26 cellular contexts compared by ENCODE assay signal in genomic region chr11:74956387-74956786, GRCh38. TPM values are rescaled to one million over a fixed set of nuclear protein-coding genes. Genes with fewer than 3 reads are reported as not detected.
A peak's percentile ranks its signal among the peaks of the same experiment; 100 is the strongest.
DNase-seq lines count a peak whose midpoint lies in the region; ATAC-seq and TF ChIP-seq lines count a peak whose summit lies in the region.
"Had no signal": no experiment of that assay in that cellular context is flagged by ENCODE, and none has a peak within 500 bp of the region (broad histone marks: within the 10 kb centered on the region; RNA-seq: fewer than 3 reads in every experiment).

No MANE protein-coding gene starts in this region.

- H3K4me2 ChIP-seq in osteoblast (ENCODE audit: insufficient read depth, low read length) (peak overlapping the region; percentile 26), GM23338 (no peak overlapping the region)
- H3K4me2 ChIP-seq: neural progenitor cell had no signal

- H3K27me3 Mint-ChIP-seq in HFFc6 (ENCODE audit: insufficient read depth) (no peaks in the 10 kb centered on the region), GM23338 (ENCODE audit: insufficient read depth, low read depth, poor library complexity) (no peaks in the 10 kb centered on the region)
- no peaks in the 10 kb centered on the region for H3K27me3 Mint-ChIP-seq in activated T-helper 17 cell treated with anti-CD3 and anti-CD28 coated beads, Interleukin-2, amount 50 U/mL, for 72 hours
- H3K27me3 Mint-ChIP-seq: activated CD4-positive, alpha-beta memory T cell treated with anti-CD3 and anti-CD28 coated beads, Interleukin-2, amount 10 ng/mL, durations not matched to agents 7 days and 5 days; progenitor cell of endocrine pancreas; stimulated activated naive CD8-positive, alpha-beta T cell treated with anti-CD3 and anti-CD28 coated beads, Interleukin-15, Interleukin-2, amounts not matched to agents 100 ng/mL and 50 ng/mL, for 24 hours had no signal

- TF ChIP-seq CTCF in HFFc6 (IDR thresholded peaks at IDR 0.05) (no peak), osteoblast (IDR thresholded peaks at IDR 0.05; ENCODE audit: extremely low read depth, low read depth, low read length) (no peak), GM23338 (conservative IDR thresholded peaks at IDR 0.05; ENCODE audit: low read depth in 2 of 2) (no peak)

- H3K27me3 ChIP-seq in osteoblast (ENCODE audit: insufficient read depth, low read length) (no peaks in the 10 kb centered on the region), GM23338 (ENCODE audit: insufficient read depth) (no peaks in the 10 kb centered on the region)
- H3K27me3 ChIP-seq: neural progenitor cell, vagina had no signal

- no peak for DNase-seq in HFFc6
- DNase-seq in Right ventricle myocardium superior: no peak
- no peak for DNase-seq in osteoblast (ENCODE audit: insufficient read length, low spot score, missing footprints)
- DNase-seq in activated CD4-positive, CD25-positive, alpha-beta regulatory T cell (lab: John Stamatoyannopoulos, UW): no peak
- DNase-seq in GM23338 (ENCODE audit: low spot score): no peak
- no peak for DNase-seq in dedifferentiated amniotic fluid mesenchymal stem cell (ENCODE audit: extremely low spot score)
- DNase-seq: activated CD4-positive, alpha-beta memory T cell treated with anti-CD3 and anti-CD28 coated beads, Interleukin-2, amount 10 ng/mL, durations not matched to agents 7 days and 5 days; activated CD4-positive, CD25-positive, alpha-beta regulatory T cell treated with anti-CD3 and anti-CD28 coated beads, Interleukin-2, amount 50 U/mL, for 72 hours; activated gamma-delta T cell; central memory CD4-positive, alpha-beta T cell; GOT3; head of caudate nucleus; kidney glomerular epithelial cell; NCI-H1105; NCI-H187 treated with DMSO at 0.1 percent for 48 hours; NCI-H526 had no signal

- H3K9me3 Mint-ChIP-seq in HFFc6 (no peaks in the 10 kb centered on the region), GM23338 (no peaks in the 10 kb centered on the region)
- H3K9me3 Mint-ChIP-seq in activated T-helper 17 cell treated with anti-CD3 and anti-CD28 coated beads, Interleukin-2, amount 50 U/mL, for 72 hours: no peaks in the 10 kb centered on the region
- H3K9me3 Mint-ChIP-seq: activated CD4-positive, alpha-beta memory T cell treated with anti-CD3 and anti-CD28 coated beads, Interleukin-2, amount 10 ng/mL, durations not matched to agents 7 days and 5 days; CD14-positive monocyte; stimulated activated naive CD8-positive, alpha-beta T cell treated with anti-CD3 and anti-CD28 coated beads, Interleukin-15, Interleukin-2, amounts not matched to agents 100 ng/mL and 50 ng/mL, for 24 hours had no signal

- no peak overlapping the region for H3K27ac ChIP-seq in osteoblast (ENCODE audit: low read depth, low read length)
- no peak overlapping the region for H3K27ac ChIP-seq in GM23338 (ENCODE audit: low read depth)
- H3K27ac ChIP-seq: epithelial cell of prostate, neural progenitor cell, thoracic aorta, vagina had no signal

- H3K36me3 ChIP-seq in osteoblast (ENCODE audit: insufficient read depth, low read length) (peaks cover 9% of the 10 kb centered on the region), GM23338 (ENCODE audit: insufficient read depth) (no peaks in the 10 kb centered on the region)
- H3K36me3 ChIP-seq: neural progenitor cell, vagina had no signal

- intact Hi-C loops in Right ventricle myocardium superior (cut with DNase I): no loop called here

- no peaks in the 10 kb centered on the region for H3K9me2 ChIP-seq in GM23338 (ENCODE audit: insufficient read depth)

- H3K9me3 ChIP-seq in osteoblast (ENCODE audit: low read depth, low read length): no peaks in the 10 kb centered on the region
- H3K9me3 ChIP-seq: thoracic aorta, vagina had no signal

- H3K4me1 Mint-ChIP-seq in HFFc6 (ENCODE audit: low read depth) (peaks cover 63% of the 10 kb centered on the region), GM23338 (peaks cover 10% of the 10 kb centered on the region; the same call in 2 of the 3 replicates)
- peaks cover 59% of the 10 kb centered on the region for H3K4me1 Mint-ChIP-seq in activated T-helper 17 cell treated with anti-CD3 and anti-CD28 coated beads, Interleukin-2, amount 50 U/mL, for 72 hours

- peak overlapping the region; percentile 59 for H3K27ac Mint-ChIP-seq in HFFc6
- peak overlapping the region; percentile 29 for H3K27ac Mint-ChIP-seq in activated T-helper 17 cell treated with anti-CD3 and anti-CD28 coated beads, Interleukin-2, amount 50 U/mL, for 72 hours
- H3K27ac Mint-ChIP-seq in GM23338: no peak overlapping the region
- H3K27ac Mint-ChIP-seq: activated CD4-positive, alpha-beta memory T cell treated with anti-CD3 and anti-CD28 coated beads, Interleukin-2, amount 10 ng/mL, durations not matched to agents 7 days and 5 days; neural progenitor cell; progenitor cell of endocrine pancreas; stimulated activated naive CD8-positive, alpha-beta T cell treated with anti-CD3 and anti-CD28 coated beads, Interleukin-15, Interleukin-2, amounts not matched to agents 100 ng/mL and 50 ng/mL, for 24 hours had no signal

- H3K36me3 Mint-ChIP-seq in HFFc6 (ENCODE audit: low read depth) (peaks cover 7% of the 10 kb centered on the region), GM23338 (ENCODE audit: low read depth) (no peaks in the 10 kb centered on the region)
- H3K36me3 Mint-ChIP-seq in activated T-helper 17 cell treated with anti-CD3 and anti-CD28 coated beads, Interleukin-2, amount 50 U/mL, for 72 hours (ENCODE audit: low read depth): peaks cover 99% of the 10 kb centered on the region

- H3K79me2 ChIP-seq in osteoblast (ENCODE audit: insufficient read depth, low read length): peaks cover 98% of the 10 kb centered on the region
- peaks cover 98% of the 10 kb centered on the region for H3K79me2 ChIP-seq in GM23338 (replicated peaks; ENCODE audit: insufficient read depth)

- no peak for ATAC-seq in activated T-helper 17 cell treated with anti-CD3 and anti-CD28 coated beads, Interleukin-2, amount 50 U/mL, for 72 hours (replicated peaks)
- ATAC-seq in Right ventricle myocardium superior (ENCODE audit: poor library complexity) (peak; percentile 72), GM23338 (no peak), HG03095 (IDR thresholded peaks at IDR 0.05; ENCODE audit: unreplicated experiment) (no peak)

- H3K4me1 ChIP-seq in osteoblast (ENCODE audit: insufficient read depth, low read length): peaks cover 15% of the 10 kb centered on the region
- no peaks in the 10 kb centered on the region for H3K4me1 ChIP-seq in GM23338 (ENCODE audit: insufficient read depth)
- H3K4me1 ChIP-seq: neural progenitor cell had no signal

- H2AFZ ChIP-seq in osteoblast (ENCODE audit: low read length) (no peak overlapping the region), GM23338 (no peak overlapping the region)
- H2AFZ ChIP-seq: neural progenitor cell had no signal

- peak overlapping the region; percentile 9; the same call in 1 of the 2 replicates for H3K4me3 Mint-ChIP-seq in HFFc6
- H3K4me3 Mint-ChIP-seq in activated T-helper 17 cell treated with anti-CD3 and anti-CD28 coated beads, Interleukin-2, amount 50 U/mL, for 72 hours: peak overlapping the region; percentile 11
- H3K4me3 Mint-ChIP-seq in GM23338: no peak overlapping the region
- H3K4me3 Mint-ChIP-seq: activated CD4-positive, alpha-beta memory T cell treated with anti-CD3 and anti-CD28 coated beads, Interleukin-2, amount 10 ng/mL, durations not matched to agents 7 days and 5 days; CD14-positive monocyte; neural progenitor cell; stimulated activated naive CD8-positive, alpha-beta T cell treated with anti-CD3 and anti-CD28 coated beads, Interleukin-15, Interleukin-2, amounts not matched to agents 100 ng/mL and 50 ng/mL, for 24 hours had no signal

- H3K4me3 ChIP-seq in osteoblast (ENCODE audit: insufficient read depth, low read length) (no peak overlapping the region), GM23338 (no peak overlapping the region)
- H3K4me3 ChIP-seq: lung, neural progenitor cell, thoracic aorta, vagina had no signal

- H3F3A ChIP-seq in GM23338 (replicated peaks; ENCODE audit: low read depth): no peaks in the 10 kb centered on the region

- H4K20me1 ChIP-seq in osteoblast (ENCODE audit: insufficient read depth, low read length) (peaks cover 45% of the 10 kb centered on the region), GM23338 (replicated peaks; ENCODE audit: insufficient read depth) (peaks cover 51% of the 10 kb centered on the region)

TF ChIP-seq in GM23338, 12 proteins besides CTCF, POLR2A, EP300 and RAD21 (continues in another document):
- TF ChIP-seq NANOG (IDR thresholded peaks at IDR 0.05; ENCODE audit: borderline replicate concordance): no peak

RNA-seq across cellular contexts. Expression of gene SPCS2, which starts 7.3 kb away (rescaled TPM):
- total RNA-seq in HFFc6 (2021; fragmentation: NEBNext Ultra II Directional; extraction: Animal tissue kit (Norgen Biotek cat#: 25700)): 100 to 1,000 TPM; 152 to 190 (median 168) TPM
- 100 to 1,000 TPM; 143 to 195 TPM for total RNA-seq in activated T-helper 17 cell treated with anti-CD3 and anti-CD28 coated beads, Interleukin-2, amount 50 U/mL, for 72 hours
- total RNA-seq in Right ventricle myocardium superior: 98.4 TPM
- 10.9 and 43.9 TPM in 2 replicates for total RNA-seq in osteoblast
- 70.0 and 115 TPM in 2 replicates for total RNA-seq in GM23338 (2014; rRNA removed; shearing (Covaris generic))
- 329 and 334 TPM in 2 replicates for polyA plus RNA-seq in GM23338 (2016; fragmentation: Nextera tagmentation; extraction: Ambion mirVana)

RNA-seq across cellular contexts. Expression of gene XRRA1, which starts 7.5 kb away (rescaled TPM):
- total RNA-seq in HFFc6 (2021; fragmentation: NEBNext Ultra II Directional; extraction: Animal tissue kit (Norgen Biotek cat#: 25700)): 1 to 10 TPM; 5.4 to 7.0 (median 6.0) TPM
- total RNA-seq in activated T-helper 17 cell treated with anti-CD3 and anti-CD28 coated beads, Interleukin-2, amount 50 U/mL, for 72 hours: 10 to 100 TPM; 30.1 to 41.0 TPM
- 5.3 TPM for total RNA-seq in Right ventricle myocardium superior
- 8.0 and 9.8 TPM in 2 replicates for total RNA-seq in osteoblast
- 3.0 and 4.9 TPM in 2 replicates for total RNA-seq in GM23338 (2014; rRNA removed; shearing (Covaris generic))
- polyA plus RNA-seq in GM23338 (2016; fragmentation: Nextera tagmentation; extraction: Ambion mirVana): 4.3 and 5.4 TPM in 2 replicates

RNA-seq across cellular contexts. Expression of gene NEU3, which starts 32.3 kb away (rescaled TPM):
- total RNA-seq in HFFc6 (2021; fragmentation: NEBNext Ultra II Directional; extraction: Animal tissue kit (Norgen Biotek cat#: 25700)): 1 to 10 TPM; 7.6 to 8.9 (median 8.4) TPM
- 10 to 100 TPM; 19.5 to 26.4 TPM for total RNA-seq in activated T-helper 17 cell treated with anti-CD3 and anti-CD28 coated beads, Interleukin-2, amount 50 U/mL, for 72 hours
- 3.5 TPM for total RNA-seq in Right ventricle myocardium superior
- total RNA-seq in osteoblast: 6.9 and 8.3 TPM in 2 replicates
- total RNA-seq in GM23338 (2014; rRNA removed; shearing (Covaris generic)): 23.4 and 25.9 TPM in 2 replicates
- polyA plus RNA-seq in GM23338 (2016; fragmentation: Nextera tagmentation; extraction: Ambion mirVana): 2.8 TPM in 2 replicates
